8 cellular contexts compared by ENCODE assay signal in genomic region chr19:57527136-57527881, GRCh38. TPM values are rescaled to one million over a fixed set of nuclear protein-coding genes. Genes with fewer than 3 reads are reported as not detected.
DNase-seq lines count a peak whose midpoint lies in the region; ATAC-seq lines count a peak whose summit lies in the region.

Gene ZNF549 (plus strand): TSS chr19:57527356. CDS start chr19:57527574, 218 bp downstream.

- H4K20me1 ChIP-seq in BLaER1: 0 out of 2 replicates have a peak, but pooled peaks cover 7% of the 10 kb centered on the region

- peaks cover 50% of the 10 kb centered on the region for H3K36me3 Mint-ChIP-seq in activated CD8-positive, alpha-beta T cell treated with anti-CD3 and anti-CD28 coated beads, Interleukin-2, amount 10 ng/mL, durations not matched to agents 7 days and 5 days (ENCODE audit: low read depth)

- CTCF ChIA-PET in activated CD8-positive, alpha-beta T cell treated with anti-CD3 and anti-CD28 coated beads, Interleukin-2, amount 10 ng/mL, durations not matched to agents 7 days and 5 days (lab: Charles Lee): no interaction called here

- peaks cover 35% of the 10 kb centered on the region for H3K9me3 Mint-ChIP-seq in activated CD8-positive, alpha-beta T cell treated with anti-CD3 and anti-CD28 coated beads, Interleukin-2, amount 10 ng/mL, durations not matched to agents 7 days and 5 days (ENCODE audit: insufficient read depth)

- peak within 1 kb of the TSS; percentile 95 for H3K4me2 ChIP-seq in BLaER1

- peak within 1 kb of the TSS; percentile 88 for H3K4me3 Mint-ChIP-seq in activated CD8-positive, alpha-beta T cell treated with anti-CD3 and anti-CD28 coated beads, Interleukin-2, amount 10 ng/mL, durations not matched to agents 7 days and 5 days

- DNase-seq in GM19240 (ENCODE audit: insufficient read length, low spot score) (peak; percentile 88), NCI-H748 treated with DMSO at 0.1 percent for 48 hours (lab: John Stamatoyannopoulos, UW) (peak; percentile 97), lung microvascular endothelial cell (ENCODE audit: low read depth in 2 of 2) (peak; percentile 90 to 92)
- peak; percentile 95 for DNase-seq in activated CD8-positive, alpha-beta T cell treated with anti-CD3 and anti-CD28 coated beads, Interleukin-2, amount 10 ng/mL, durations not matched to agents 7 days and 5 days
- peak; percentile 80 to 87 (median 81) for DNase-seq in effector memory CD4-positive, alpha-beta T cell
- peak; percentile 73 to 85 (median 84) for DNase-seq in stimulated activated CD4-positive, alpha-beta T cell treated with anti-CD3 and anti-CD28 coated beads, TNF-alpha, amount 100 ng/mL, for 24 hours (ENCODE audit: low read depth in 3 of 3)

- peak within 1 kb of the TSS; percentile 85 for H3K27ac Mint-ChIP-seq in activated CD8-positive, alpha-beta T cell treated with anti-CD3 and anti-CD28 coated beads, Interleukin-2, amount 10 ng/mL, durations not matched to agents 7 days and 5 days

- POLR2A ChIA-PET in activated CD8-positive, alpha-beta T cell treated with anti-CD3 and anti-CD28 coated beads, Interleukin-2, amount 10 ng/mL, durations not matched to agents 7 days and 5 days (lab: Charles Lee): interaction anchor here (0.6 to 0.8 kb wide), 2 partner anchors 293 to 527 kb away, joined by 3 to 4 read pairs; no protein-coding TSS in a partner anchor

- peaks cover 16% of the 10 kb centered on the region for H3K4me1 Mint-ChIP-seq in activated CD8-positive, alpha-beta T cell treated with anti-CD3 and anti-CD28 coated beads, Interleukin-2, amount 10 ng/mL, durations not matched to agents 7 days and 5 days (ENCODE audit: low read depth)

- H3K9ac ChIP-seq in BLaER1: peak within 1 kb of the TSS; percentile 87

- H3K4me1 ChIP-seq in BLaER1: peaks cover 14% of the 10 kb centered on the region
- H3K4me1 ChIP-seq in effector memory CD4-positive, alpha-beta T cell (ENCODE audit: control insufficient read depth, insufficient read depth, low read length, poor library complexity, severe bottlenecking): peaks cover 7% of the 10 kb centered on the region

- H3K36me3 ChIP-seq in BLaER1: peaks cover 25% of the 10 kb centered on the region
- H3K36me3 ChIP-seq in effector memory CD4-positive, alpha-beta T cell (ENCODE audit: control insufficient read depth, insufficient read depth, low read length): peaks cover 15% of the 10 kb centered on the region

- peak within 1 kb of the TSS; percentile 92 for H3K4me3 ChIP-seq in BLaER1
- peak within 1 kb of the TSS; percentile 90 for H3K4me3 ChIP-seq in effector memory CD4-positive, alpha-beta T cell (ENCODE audit: insufficient read depth, low read depth, low read length, poor library complexity, severe bottlenecking)

- H3K27ac ChIP-seq in BLaER1: peak within 1 kb of the TSS; percentile 86
- peak within 1 kb of the TSS; percentile 87 for H3K27ac ChIP-seq in effector memory CD4-positive, alpha-beta T cell (ENCODE audit: insufficient read depth, low read length, poor library complexity, severe bottlenecking)

- H3K9me3 ChIP-seq in BLaER1: peaks cover 28% of the 10 kb centered on the region
- H3K9me3 ChIP-seq in effector memory CD4-positive, alpha-beta T cell (ENCODE audit: control insufficient read depth, low read length): peaks cover 19% of the 10 kb centered on the region

- ATAC-seq in HG03457 (IDR thresholded peaks at IDR 0.05; ENCODE audit: unreplicated experiment): peak; percentile 89
- peak; percentile 99 for ATAC-seq in activated CD8-positive, alpha-beta T cell treated with anti-CD3 and anti-CD28 coated beads, Interleukin-2, amount 10 ng/mL, durations not matched to agents 7 days and 5 days

- no peaks in the 10 kb centered on the region for H3K27me3 Mint-ChIP-seq in activated CD8-positive, alpha-beta T cell treated with anti-CD3 and anti-CD28 coated beads, Interleukin-2, amount 10 ng/mL, durations not matched to agents 7 days and 5 days (ENCODE audit: low read depth)

- no peaks in the 10 kb centered on the region for H3K27me3 ChIP-seq in BLaER1
- no peaks in the 10 kb centered on the region for H3K27me3 ChIP-seq in effector memory CD4-positive, alpha-beta T cell (replicated peaks; ENCODE audit: control insufficient read depth, insufficient read depth, low read length, poor library complexity, severe bottlenecking)

RNA-seq across cellular contexts. Expression of gene ZNF549, which starts in this region (rescaled TPM):
- 1 to 10 TPM; 7.5 to 7.8 TPM for total RNA-seq in activated CD8-positive, alpha-beta T cell treated with anti-CD3 and anti-CD28 coated beads, Interleukin-2, amount 10 ng/mL, durations not matched to agents 7 days and 5 days
- 3.3 and 4.4 TPM in 2 replicates for total RNA-seq in lung microvascular endothelial cell

Comparison
In these comparisons a context has a peak if more than half of its experiments do, and no peak if none do; other contexts are left out.
1. Peak in every context shown above with its lines: DNase-seq, ATAC-seq, H3K4me3 ChIP-seq and H3K27ac ChIP-seq.